In genomic region chr10:63693021-63693420, GRCh38 we compare ENCODE assay signal across 7 cellular contexts.
DNase-seq lines count a peak whose midpoint lies in the region; ATAC-seq and TF ChIP-seq lines count a peak whose summit lies in the region.
"Not testable (repeated sequence)": the region's sequence is repeated elsewhere in the genome, so short reads cannot be mapped to it uniquely, and the experiment has no call there.

No MANE protein-coding gene starts in this region.

- H3K9me3 ChIP-seq in HCT116 (ENCODE audit: control insufficient read depth in 1 of 2, insufficient read depth in 1 of 2, low read depth in 1 of 2, low read length in 2 of 2); PC-3 (ENCODE audit: low read length); right atrium auricular region; thyroid gland: not testable (repeated sequence)

- not testable (repeated sequence) for H3K9ac ChIP-seq in HCT116 (ENCODE audit: low read length); PC-3 (ENCODE audit: low read length)

- H3K27me3 ChIP-seq in HCT116 (ENCODE audit: insufficient read depth, low read length); PC-3 (ENCODE audit: low read length); right atrium auricular region; thyroid gland: not testable (repeated sequence)

- not testable (repeated sequence) for H3F3A ChIP-seq in PC-3 (ENCODE audit: low read length, unreplicated experiment)

- not testable (repeated sequence) for H3K36me3 ChIP-seq in HCT116 (ENCODE audit: control insufficient read depth in 1 of 2, insufficient read depth in 2 of 2, low read length in 2 of 2); PC-3 (ENCODE audit: low read depth, low read length); right atrium auricular region; thyroid gland

- RAD21 ChIA-PET in HCT116 (lab: Charles Lee; ENCODE audit: low non-redundant PET in 1 of 2, low total read pairs in 2 of 2, uncharacterized antibody in 2 of 2, unreplicated experiment in 2 of 2) = not testable (repeated sequence)

- peak overlapping the region; percentile 68 for H2AFZ ChIP-seq in HCT116 (ENCODE audit: low read depth, low read length, poor library complexity, severe bottlenecking)
- H2AFZ ChIP-seq in PC-3 (ENCODE audit: low read length) = not testable (repeated sequence)

- H3K4me1 ChIP-seq in HCT116 (ENCODE audit: control insufficient read depth in 1 of 2, insufficient read depth in 2 of 2, low read length in 2 of 2) (peaks cover 10 to 36% of the 10 kb centered on the region in 2 experiments), PC-3 (ENCODE audit: insufficient read depth, low read length) (peaks cover 11% of the 10 kb centered on the region)
- not testable (repeated sequence) for H3K4me1 ChIP-seq in right atrium auricular region, thyroid gland

- H3K79me2 ChIP-seq in HCT116 (ENCODE audit: insufficient read depth, low read length); PC-3 (ENCODE audit: low read length): not testable (repeated sequence)

- WGBS in thyroid gland, 2 donors = 41 to 71% methylated on average over 1 of the region's 1 CpG

- POLR2A ChIA-PET in HCT116 (lab: Charles Lee) = not testable (repeated sequence)
- POLR2A ChIA-PET in PC-3 (lab: Charles Lee; ENCODE audit: unreplicated experiment) = interaction anchor here (0.6 kb wide), 1 partner anchor 555 kb away, joined by 5 read pairs; no protein-coding TSS in a partner anchor

- not testable (repeated sequence) for H3K27ac ChIP-seq in HCT116 (ENCODE audit: low read depth, low read length); PC-3 (ENCODE audit: low read length)
- H3K27ac ChIP-seq in coronary artery = peak overlapping the region; percentile 4 to 5
- H3K27ac ChIP-seq in right atrium auricular region = peak overlapping the region; percentile 48 to 60
- H3K27ac ChIP-seq in thyroid gland = peak overlapping the region; percentile 12 to 54 (median 16)

- H3K4me2 ChIP-seq in HCT116 (ENCODE audit: low read length); PC-3 (ENCODE audit: low read length): not testable (repeated sequence)

- not testable (repeated sequence) for H4K20me1 ChIP-seq in HCT116 (ENCODE audit: insufficient read depth); PC-3 (ENCODE audit: low read length)

- CTCF ChIA-PET in HCT116 (lab: Charles Lee); PC-3 (lab: Charles Lee): not testable (repeated sequence)

- intact Hi-C loops in HCT116 (cut with micrococcal nuclease); PC-3 (cut with micrococcal nuclease); thyroid gland (cut with DNase I): not testable (repeated sequence)

- not testable (repeated sequence) for H3K9me2 ChIP-seq in HCT116 (ENCODE audit: insufficient read depth); PC-3 (replicated peaks; ENCODE audit: low read length)

- not testable (repeated sequence) for DNase-seq in HCT116 (ENCODE audit: low read depth, low spot score); coronary artery (ENCODE audit: low spot score); right atrium auricular region (ENCODE audit: low spot score); thyroid gland
- DNase-seq in PC-3 (peak; percentile 33), fibroblast of mammary gland (ENCODE audit: low read depth) (peak; percentile 50), medulla oblongata (ENCODE audit: extremely low spot score) (peak; percentile 32)

- BruUV-seq in HCT116 (replicated peaks; lab: Mats Ljungman, UMichigan); PC-3 (replicated peaks; lab: Mats Ljungman, UMichigan): not testable (repeated sequence)

- TF ChIP-seq POLR2A in HCT116 (IDR thresholded peaks at IDR 0.05; ENCODE audit: borderline replicate concordance, extremely low read depth, insufficient read depth, insufficient read length); thyroid gland (IDR thresholded peaks at IDR 0.05): not testable (repeated sequence)

- TF ChIP-seq CTCF in HCT116 (IDR thresholded peaks at IDR 0.05 in 2 of 3, conservative IDR thresholded peaks at IDR 0.05 in 1 of 3; ENCODE audit: borderline replicate concordance in 1 of 3, insufficient read depth in 1 of 3, low read depth in 2 of 3, low read length in 2 of 3); PC-3 (conservative IDR thresholded peaks at IDR 0.05; ENCODE audit: low read depth, low read length); coronary artery (IDR thresholded peaks at IDR 0.05); fibroblast of mammary gland (conservative IDR thresholded peaks at IDR 0.05; ENCODE audit: control insufficient read depth, insufficient read depth, low read depth, low read length); right atrium auricular region (IDR thresholded peaks at IDR 0.05); thyroid gland (IDR thresholded peaks at IDR 0.05): not testable (repeated sequence)

- not testable (repeated sequence) for H3K4me3 ChIP-seq in HCT116 (replicated peaks in 1 of 2; ENCODE audit: low read depth in 1 of 2, low read length in 2 of 2); PC-3 (ENCODE audit: low read length); coronary artery; fibroblast of mammary gland (ENCODE audit: control insufficient read depth, low read depth, low read length); right atrium auricular region; thyroid gland (replicated peaks in 1 of 3)

- TF ChIP-seq RAD21 in HCT116 (IDR thresholded peaks at IDR 0.05; ENCODE audit: low read depth) = not testable (repeated sequence)

- ATAC-seq in HCT116, PC-3: not testable (repeated sequence)
